In the genomic region with DNA sequence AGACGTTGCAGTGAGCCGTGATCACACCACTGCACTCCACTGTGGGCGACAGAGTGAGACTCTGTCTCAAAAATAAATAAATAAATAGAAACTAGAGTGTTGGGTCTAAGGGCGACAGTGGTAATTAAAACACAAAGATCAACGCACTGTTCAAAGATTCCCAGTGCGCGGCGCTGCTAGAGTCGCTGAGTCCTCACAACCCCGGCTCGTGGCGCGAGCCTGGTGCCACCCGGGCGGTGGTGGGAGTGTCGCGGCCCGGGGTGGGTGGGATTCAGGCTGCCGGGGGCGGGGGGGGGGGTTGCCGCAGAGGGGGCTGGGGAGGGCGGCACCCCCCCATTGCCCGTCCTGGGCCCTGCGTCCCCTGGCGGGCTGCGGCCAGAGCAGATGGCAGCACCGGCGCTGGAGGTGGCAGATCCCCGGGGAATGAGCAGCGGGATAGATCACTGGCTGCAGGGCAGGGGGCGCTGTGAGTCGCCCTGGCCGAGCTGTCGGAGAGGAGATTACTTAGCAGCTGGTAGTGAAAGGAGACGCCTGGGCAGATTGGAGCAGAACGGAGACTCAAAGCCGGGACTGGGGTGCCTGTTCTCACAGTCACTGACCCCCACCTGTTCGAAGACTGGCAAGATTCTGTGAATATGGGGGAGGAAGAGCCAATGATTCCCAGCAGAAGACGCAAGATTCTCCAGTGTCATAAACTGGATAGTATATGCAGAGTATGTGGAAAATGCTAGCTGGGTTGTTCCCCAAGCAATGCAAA, we compare ENCODE assay signal across 8 cellular contexts. TPM values are rescaled to one million over a fixed set of nuclear protein-coding genes. Genes with fewer than 3 reads are reported as not detected.
A peak's percentile ranks its signal among the peaks of the same experiment; 100 is the strongest.
DNase-seq lines count a peak whose midpoint lies in the region; ATAC-seq lines count a peak whose summit lies in the region.

No MANE protein-coding gene starts in this region.

- no peaks in the 10 kb centered on the region for H3K36me3 ChIP-seq in muscle layer of duodenum (ENCODE audit: control insufficient read depth in 1 of 2, insufficient read depth in 2 of 2, low read length in 2 of 2)

- peaks cover 22 to 26% of the 10 kb centered on the region in 2 donors for H3K4me1 ChIP-seq in muscle layer of duodenum (ENCODE audit: control insufficient read depth in 1 of 2, insufficient read depth in 2 of 2, low read length in 2 of 2)

- DNase-seq in EL (peak; percentile 72), NCI-H2227 (lab: John Stamatoyannopoulos, UW; ENCODE audit: unreplicated experiment) (peak; percentile 77), fibroblast of gingiva (ENCODE audit: low read depth) (peak; percentile 26), NCI-H1105 (lab: John Stamatoyannopoulos, UW) (no peak)
- DNase-seq in activated T-cell treated with anti-CD3 and anti-CD28 coated beads, Interleukin-2, amount 50 U/mL, for 4 hours: peak; percentile 43

- H3K4me3 ChIP-seq in muscle layer of duodenum (ENCODE audit: low read depth in 1 of 2, low read length in 2 of 2): peak overlapping the region; percentile 51 to 52

- H3K9me3 Mint-ChIP-seq in activated T-cell treated with anti-CD3 and anti-CD28 coated beads, Interleukin-2, amount 50 U/mL, for 4 hours: no peaks in the 10 kb centered on the region
- no peaks in the 10 kb centered on the region for H3K9me3 Mint-ChIP-seq in stimulated activated naive CD8-positive, alpha-beta T cell treated with anti-CD3 and anti-CD28 coated beads, Interleukin-15, Interleukin-2, amounts not matched to agents 100 ng/mL and 50 ng/mL, for 24 hours

- H3K27me3 ChIP-seq in muscle layer of duodenum (ENCODE audit: low read depth, low read length): no peaks in the 10 kb centered on the region

- H3K4me1 Mint-ChIP-seq in activated T-cell treated with anti-CD3 and anti-CD28 coated beads, Interleukin-2, amount 50 U/mL, for 4 hours (ENCODE audit: low read depth): peaks cover 3% of the 10 kb centered on the region
- peaks cover 4% of the 10 kb centered on the region for H3K4me1 Mint-ChIP-seq in stimulated activated naive CD8-positive, alpha-beta T cell treated with anti-CD3 and anti-CD28 coated beads, Interleukin-15, Interleukin-2, amounts not matched to agents 100 ng/mL and 50 ng/mL, for 24 hours (ENCODE audit: low read depth)

- no peaks in the 10 kb centered on the region for H3K9me3 ChIP-seq in muscle layer of duodenum (ENCODE audit: control insufficient read depth in 1 of 2, low read length in 2 of 2)

- no peak overlapping the region for H3K27ac Mint-ChIP-seq in stimulated activated naive CD8-positive, alpha-beta T cell treated with anti-CD3 and anti-CD28 coated beads, Interleukin-15, Interleukin-2, amounts not matched to agents 100 ng/mL and 50 ng/mL, for 24 hours

- H3K27me3 Mint-ChIP-seq in activated T-cell treated with anti-CD3 and anti-CD28 coated beads, Interleukin-2, amount 50 U/mL, for 4 hours (ENCODE audit: low read depth): peaks cover 41% of the 10 kb centered on the region
- H3K27me3 Mint-ChIP-seq in stimulated activated naive CD8-positive, alpha-beta T cell treated with anti-CD3 and anti-CD28 coated beads, Interleukin-15, Interleukin-2, amounts not matched to agents 100 ng/mL and 50 ng/mL, for 24 hours: peaks cover 52% of the 10 kb centered on the region

- H3K27ac ChIP-seq in muscle layer of duodenum (ENCODE audit: low read length): no peak overlapping the region

- ATAC-seq in activated T-cell treated with anti-CD3 and anti-CD28 coated beads, Interleukin-2, amount 50 U/mL, for 4 hours: peak; percentile 65 to 78
- ATAC-seq in GM21423 (IDR thresholded peaks at IDR 0.05; ENCODE audit: unreplicated experiment): no peak

- peak overlapping the region; percentile 43 for H3K4me3 Mint-ChIP-seq in activated T-cell treated with anti-CD3 and anti-CD28 coated beads, Interleukin-2, amount 50 U/mL, for 4 hours
- peak overlapping the region; percentile 53 for H3K4me3 Mint-ChIP-seq in stimulated activated naive CD8-positive, alpha-beta T cell treated with anti-CD3 and anti-CD28 coated beads, Interleukin-15, Interleukin-2, amounts not matched to agents 100 ng/mL and 50 ng/mL, for 24 hours

- H3K36me3 Mint-ChIP-seq in activated T-cell treated with anti-CD3 and anti-CD28 coated beads, Interleukin-2, amount 50 U/mL, for 4 hours (ENCODE audit: insufficient read depth): no peaks in the 10 kb centered on the region
- no peaks in the 10 kb centered on the region for H3K36me3 Mint-ChIP-seq in stimulated activated naive CD8-positive, alpha-beta T cell treated with anti-CD3 and anti-CD28 coated beads, Interleukin-15, Interleukin-2, amounts not matched to agents 100 ng/mL and 50 ng/mL, for 24 hours (ENCODE audit: low read depth)

RNA-seq across cellular contexts. Expression of a gene that starts 30.2 kb away (rescaled TPM):
- under 1 TPM in 1 of 3 donors, not detected in 2; 0.13 TPM for total RNA-seq in activated T-cell treated with anti-CD3 and anti-CD28 coated beads, Interleukin-2, amount 50 U/mL, for 4 hours

RNA-seq across cellular contexts. Expression of a gene that starts 54.9 kb away (rescaled TPM):
- 1 to 10 TPM; 1.1 to 2.1 (median 1.2) TPM for total RNA-seq in activated T-cell treated with anti-CD3 and anti-CD28 coated beads, Interleukin-2, amount 50 U/mL, for 4 hours

RNA-seq across cellular contexts. Expression of a gene that starts 55.2 kb away (rescaled TPM):
- total RNA-seq in activated T-cell treated with anti-CD3 and anti-CD28 coated beads, Interleukin-2, amount 50 U/mL, for 4 hours: 100 to 1,000 TPM; 192 to 225 (median 207) TPM
